8 cellular contexts compared by ENCODE assay signal in the genomic region with DNA sequence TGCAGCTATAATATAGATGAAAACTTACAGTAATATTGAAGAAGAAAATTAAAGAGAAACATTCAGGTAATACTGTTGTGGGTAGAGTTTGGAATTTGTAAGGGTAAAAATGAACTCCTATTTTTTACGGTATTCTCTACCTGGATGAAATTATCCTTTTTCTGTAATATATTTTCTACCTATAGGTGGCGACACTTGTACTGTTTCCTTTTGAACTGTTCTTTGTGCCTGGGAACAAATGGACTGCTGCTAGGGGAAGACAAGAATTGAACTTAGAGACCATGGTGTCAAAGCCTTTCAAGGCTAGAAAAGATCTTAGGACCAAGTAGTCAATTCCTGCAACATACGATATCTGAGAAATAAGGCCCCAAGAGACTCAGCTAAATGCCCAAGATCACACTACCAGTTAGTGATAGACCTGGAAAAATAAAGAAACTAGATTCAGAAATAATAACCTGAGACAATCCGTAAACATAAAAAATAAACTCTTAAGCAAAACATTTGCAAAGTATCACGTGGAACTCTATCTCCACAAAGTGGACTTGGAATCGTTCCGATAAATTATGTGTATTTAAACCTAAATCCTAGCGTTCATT.
DNase-seq lines count a peak whose midpoint lies in the region; ATAC-seq and TF ChIP-seq lines count a peak whose summit lies in the region.

No MANE protein-coding gene starts in this region.

- DNase-seq in GM06990 (ENCODE audit: extremely low read depth, insufficient read length) (no peak), HPDE6-E6E7 (ENCODE audit: extremely low spot score) (peak; percentile 4), WERI-Rb-1 (no peak), lower lobe of right lung (no peak), NCI-H510A (lab: John Stamatoyannopoulos, UW) (no peak)
- no peak for DNase-seq in activated CD4-positive, alpha-beta T cell treated with anti-CD3 and anti-CD28 coated beads, Interleukin-2, amount 50 U/mL, for 1 hour
- DNase-seq in NK-92 treated with Interleukin-12 subunit alpha and Interleukin-12 subunit beta, amount 100 ng/mL, for 24 hours (lab: John Stamatoyannopoulos, UW): no peak

- H3K4me3 ChIP-seq in GM06990 (replicated peaks; ENCODE audit: low read depth, low read length) (no peak overlapping the region), WERI-Rb-1 (ENCODE audit: low read depth, low read length) (no peak overlapping the region), lower lobe of right lung (no peak overlapping the region)

- H3K27ac ChIP-seq in WERI-Rb-1: no peak overlapping the region
- H3K27ac ChIP-seq in lower lobe of right lung: no peak overlapping the region

- no peaks in the 10 kb centered on the region for H3K27me3 ChIP-seq in GM06990 (replicated peaks; ENCODE audit: control insufficient read depth, insufficient read depth, low read length)
- no peaks in the 10 kb centered on the region for H3K27me3 ChIP-seq in WERI-Rb-1 (ENCODE audit: insufficient read depth, low read depth, severe bottlenecking)
- no peaks in the 10 kb centered on the region for H3K27me3 ChIP-seq in lower lobe of right lung (ENCODE audit: low read depth)

- peak; percentile 52 for TF ChIP-seq CTCF in GM06990 (IDR thresholded peaks at IDR 0.05; ENCODE audit: insufficient read depth, low read length, poor library complexity, severe bottlenecking)
- peak; percentile 42 for TF ChIP-seq CTCF in WERI-Rb-1 (IDR thresholded peaks at IDR 0.05; ENCODE audit: low read depth, low read length)
- peak; percentile 36 for TF ChIP-seq CTCF in lower lobe of right lung (IDR thresholded peaks at IDR 0.05)

- intact Hi-C loops in lower lobe of right lung (cut with DNase I): no loop called here

- no peaks in the 10 kb centered on the region for H3K4me1 ChIP-seq in lower lobe of right lung

- no peaks in the 10 kb centered on the region for H3K36me3 ChIP-seq in GM06990 (ENCODE audit: control insufficient read depth, insufficient read depth, low read length)
- no peaks in the 10 kb centered on the region for H3K36me3 ChIP-seq in WERI-Rb-1
- H3K36me3 ChIP-seq in lower lobe of right lung: no peaks in the 10 kb centered on the region

- no peak for ATAC-seq in lower lobe of right lung
- no peak for ATAC-seq in HG03342 (IDR thresholded peaks at IDR 0.05; ENCODE audit: unreplicated experiment)

- H3K9me3 ChIP-seq in WERI-Rb-1 (ENCODE audit: severe bottlenecking) (no peaks in the 10 kb centered on the region), lower lobe of right lung (no peaks in the 10 kb centered on the region)
